In genomic region chr15:50134524-50135024, GRCh38 we compare ENCODE assay signal across 9 cellular contexts. TPM values are rescaled to one million over a fixed set of nuclear protein-coding genes. Genes with fewer than 3 reads are reported as not detected.
DNase-seq lines count a peak whose midpoint lies in the region; ATAC-seq and TF ChIP-seq lines count a peak whose summit lies in the region.
"Had no signal": no experiment of that assay in that cellular context is flagged by ENCODE, and none has a peak within 500 bp of the region (broad histone marks: within the 10 kb centered on the region; RNA-seq: fewer than 3 reads in every experiment).

No MANE protein-coding gene starts in this region.

- no peaks in the 10 kb centered on the region for H3K36me3 ChIP-seq in right lobe of liver

- intact Hi-C loops in right lobe of liver (cut with DNase I) = no loop called here

- no peak overlapping the region for H3K27ac ChIP-seq in right lobe of liver
- H3K27ac ChIP-seq: psoas muscle had no signal

- no peak for TF ChIP-seq CTCF in right lobe of liver (IDR thresholded peaks at IDR 0.05)

- CTCF ChIA-PET in activated CD4-positive, alpha-beta memory T cell treated with anti-CD3 and anti-CD28 coated beads, Interleukin-2, amount 10 ng/mL, durations not matched to agents 7 days and 5 days (lab: Charles Lee) = interaction anchor here (0.6 to 2.1 kb wide), 6 partner anchors 10 to 181 kb away, joined by 3 to 5 read pairs (median 4); partner anchors contain the start of gene ATP8B4
- CTCF ChIA-PET in T-cell (lab: Charles Lee) = interaction anchor here in 1 of 2 donors (0.6 kb wide), 1 partner anchor 405 kb away, joined by 9 read pairs; no protein-coding TSS in a partner anchor

- H3K4me3 Mint-ChIP-seq in activated naive CD4-positive, alpha-beta T cell treated with anti-CD3 and anti-CD28 coated beads, Interleukin-2, amount 50 U/mL, for 24 hours = no peak overlapping the region
- H3K4me3 Mint-ChIP-seq in activated CD4-positive, alpha-beta memory T cell treated with anti-CD3 and anti-CD28 coated beads, Interleukin-2, amount 10 ng/mL, durations not matched to agents 7 days and 5 days = peak overlapping the region; percentile 8
- H3K4me3 Mint-ChIP-seq in T-cell = no peak overlapping the region

- H3K27me3 ChIP-seq in right lobe of liver = no peaks in the 10 kb centered on the region

- H3K4me1 ChIP-seq in right lobe of liver = no peaks in the 10 kb centered on the region
- H3K4me1 ChIP-seq: psoas muscle had no signal

- POLR2A ChIA-PET in activated CD4-positive, alpha-beta memory T cell treated with anti-CD3 and anti-CD28 coated beads, Interleukin-2, amount 10 ng/mL, durations not matched to agents 7 days and 5 days (lab: Charles Lee) = interaction anchor here (1.4 to 5.4 kb wide), 7 partner anchors 16 to 1257 kb away, joined by 4 to 34 read pairs (median 6); partner anchors contain the start of genes ATP8B4, EID1, GABPB1 and SLC27A2
- POLR2A ChIA-PET in T-cell (lab: Charles Lee) = no interaction called here

- no peaks in the 10 kb centered on the region for H3K36me3 Mint-ChIP-seq in activated naive CD4-positive, alpha-beta T cell treated with anti-CD3 and anti-CD28 coated beads, Interleukin-2, amount 50 U/mL, for 24 hours
- peaks cover 11% of the 10 kb centered on the region for H3K36me3 Mint-ChIP-seq in activated CD4-positive, alpha-beta memory T cell treated with anti-CD3 and anti-CD28 coated beads, Interleukin-2, amount 10 ng/mL, durations not matched to agents 7 days and 5 days (ENCODE audit: low read depth)
- H3K36me3 Mint-ChIP-seq in T-cell = no peaks in the 10 kb centered on the region

- no peak overlapping the region for H3K4me3 ChIP-seq in right lobe of liver
- H3K4me3 ChIP-seq: psoas muscle had no signal

- H3K9me3 Mint-ChIP-seq in activated naive CD4-positive, alpha-beta T cell treated with anti-CD3 and anti-CD28 coated beads, Interleukin-2, amount 50 U/mL, for 24 hours = no peaks in the 10 kb centered on the region
- H3K9me3 Mint-ChIP-seq in activated CD4-positive, alpha-beta memory T cell treated with anti-CD3 and anti-CD28 coated beads, Interleukin-2, amount 10 ng/mL, durations not matched to agents 7 days and 5 days = peaks cover 9% of the 10 kb centered on the region
- H3K9me3 Mint-ChIP-seq in T-cell = no peaks in the 10 kb centered on the region

- peaks cover 6% of the 10 kb centered on the region for H3K27me3 Mint-ChIP-seq in activated naive CD4-positive, alpha-beta T cell treated with anti-CD3 and anti-CD28 coated beads, Interleukin-2, amount 50 U/mL, for 24 hours
- no peaks in the 10 kb centered on the region for H3K27me3 Mint-ChIP-seq in activated CD4-positive, alpha-beta memory T cell treated with anti-CD3 and anti-CD28 coated beads, Interleukin-2, amount 10 ng/mL, durations not matched to agents 7 days and 5 days
- H3K27me3 Mint-ChIP-seq in T-cell = peaks cover 6 to 10% of the 10 kb centered on the region in 2 donors

- H3K4me1 Mint-ChIP-seq in activated naive CD4-positive, alpha-beta T cell treated with anti-CD3 and anti-CD28 coated beads, Interleukin-2, amount 50 U/mL, for 24 hours = peaks cover 5% of the 10 kb centered on the region
- H3K4me1 Mint-ChIP-seq in activated CD4-positive, alpha-beta memory T cell treated with anti-CD3 and anti-CD28 coated beads, Interleukin-2, amount 10 ng/mL, durations not matched to agents 7 days and 5 days = peaks cover 47% of the 10 kb centered on the region
- peaks cover 0 to 6% (median 0%) of the 10 kb centered on the region in 3 donors for H3K4me1 Mint-ChIP-seq in T-cell

- ATAC-seq in HG03354 (IDR thresholded peaks at IDR 0.05; ENCODE audit: poor library complexity, severe bottlenecking, unreplicated experiment) = peak; percentile 83
- ATAC-seq in right lobe of liver = peak; percentile 23 to 70 (median 47)
- no peak for ATAC-seq in T-cell (replicated peaks in 1 of 4)

- WGBS in right lobe of liver (ENCODE audit: insufficient coverage, low coverage, low lambda C conversion rate, missing lambda C conversion rate) = 14% methylated on average over 2 of the region's 2 CpGs

- H3K27ac Mint-ChIP-seq in activated naive CD4-positive, alpha-beta T cell treated with anti-CD3 and anti-CD28 coated beads, Interleukin-2, amount 50 U/mL, for 24 hours = peak overlapping the region; percentile 88
- peak overlapping the region; percentile 91 for H3K27ac Mint-ChIP-seq in activated CD4-positive, alpha-beta memory T cell treated with anti-CD3 and anti-CD28 coated beads, Interleukin-2, amount 10 ng/mL, durations not matched to agents 7 days and 5 days
- H3K27ac Mint-ChIP-seq in T-cell = no peak overlapping the region

- no peaks in the 10 kb centered on the region for H3K9me3 ChIP-seq in right lobe of liver
- H3K9me3 ChIP-seq: psoas muscle had no signal

- no peak for TF ChIP-seq POLR2A in right lobe of liver (IDR thresholded peaks at IDR 0.05)

- no peak for DNase-seq in activated naive CD4-positive, alpha-beta T cell treated with Interleukin-2 at 50 U/mL for 16 hours
- DNase-seq in activated CD4-positive, alpha-beta memory T cell treated with anti-CD3 and anti-CD28 coated beads, Interleukin-2, amount 10 ng/mL, durations not matched to agents 7 days and 5 days = no peak
- DNase-seq in right lobe of liver = no peak
- no peak for DNase-seq in stimulated activated CD4-positive, alpha-beta T cell treated with anti-CD3 and anti-CD28 coated beads, Interleukin-15, amount 100 ng/mL, for 24 hours
- DNase-seq in T-cell = no peak
- no peak for DNase-seq in 8988T
- DNase-seq: psoas muscle had no signal

RNA-seq across cellular contexts. Expression of gene ATP8B4, which starts 15.5 kb away (rescaled TPM):
- total RNA-seq in activated CD4-positive, alpha-beta memory T cell treated with anti-CD3 and anti-CD28 coated beads, Interleukin-2, amount 10 ng/mL, durations not matched to agents 7 days and 5 days = 10 to 100 TPM; 19.9 to 20.7 TPM
- total RNA-seq in right lobe of liver = 10 to 100 TPM in 1 of 6 experiments, 1 to 10 TPM in 5; 4.5 to 10.1 (median 6.7) TPM
- total RNA-seq in T-cell = 1 to 10 TPM in 4 of 5 donors, under 1 TPM in 1; 0.72 to 2.4 (median 1.3) TPM

RNA-seq across cellular contexts. Expression of gene SLC27A2, which starts 47.4 kb away (rescaled TPM):
- total RNA-seq in activated CD4-positive, alpha-beta memory T cell treated with anti-CD3 and anti-CD28 coated beads, Interleukin-2, amount 10 ng/mL, durations not matched to agents 7 days and 5 days = 10 to 100 TPM; 29.5 to 30.3 TPM
- total RNA-seq in right lobe of liver (100 to 1,000 TPM in 5 of 6 experiments, 10 to 100 TPM in 1; 76.8 to 366 (median 172) TPM), T-cell (1 to 10 TPM in 2 of 5 donors, under 1 TPM in 3; 0.56 to 1.1 (median 0.70) TPM)
- total RNA-seq: psoas muscle had no signal

Comparison
In these comparisons a context has a peak if more than half of its experiments do, and no peak if none do; other contexts are left out.
1. H3K27ac Mint-ChIP-seq: peak in activated naive CD4-positive, alpha-beta T cell treated with anti-CD3 and anti-CD28 coated beads, Interleukin-2, amount 50 U/mL, for 24 hours (single experiment) and activated CD4-positive, alpha-beta memory T cell treated with anti-CD3 and anti-CD28 coated beads, Interleukin-2, amount 10 ng/mL, durations not matched to agents 7 days and 5 days (single experiment); none in T-cell (0 of 2).
2. ATAC-seq: peak in HG03354 (single experiment) and right lobe of liver (4 of 4); none in T-cell (0 of 4).
3. RNA of gene SLC27A2, which starts 47.4 kb away (total RNA-seq): 76.8 to 366 TPM in right lobe of liver and 29.5 to 30.3 TPM in activated CD4-positive, alpha-beta memory T cell treated with anti-CD3 and anti-CD28 coated beads, Interleukin-2, amount 10 ng/mL, durations not matched to agents 7 days and 5 days; 0.56 to 1.1 TPM in T-cell; every median in the first group is over 10 times any median in the second.